ENCODE assay signal across 12 cellular contexts in the genomic region with DNA sequence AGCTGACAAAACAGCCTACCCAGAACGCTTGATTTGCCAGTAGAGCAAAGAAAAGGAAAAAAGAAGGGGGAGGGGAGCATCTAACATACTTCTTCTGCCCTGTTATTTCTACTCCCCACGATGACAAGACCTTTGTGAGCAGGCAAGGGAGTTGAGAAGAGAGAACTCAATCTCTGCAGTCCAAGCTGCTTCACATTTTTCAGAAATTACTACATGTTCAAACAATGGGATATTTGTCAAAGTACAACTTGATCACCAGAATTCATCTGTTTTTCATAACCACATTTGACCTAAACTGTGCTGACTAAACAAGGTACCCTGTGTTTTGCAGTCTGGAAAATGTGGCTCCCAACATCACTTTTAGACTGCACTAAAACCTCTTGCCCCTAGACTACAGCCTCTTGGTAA.
DNase-seq lines count a peak whose midpoint lies in the region; ATAC-seq and TF ChIP-seq lines count a peak whose summit lies in the region.
"Had no signal": no experiment of that assay in that cellular context is flagged by ENCODE, and none has a peak within 500 bp of the region (broad histone marks: within the 10 kb centered on the region; RNA-seq: fewer than 3 reads in every experiment).

No MANE protein-coding gene starts in this region.

- no peaks in the 10 kb centered on the region for H4K20me1 ChIP-seq in osteoblast (ENCODE audit: insufficient read depth, low read length)

- no peak overlapping the region for H2AFZ ChIP-seq in osteoblast (ENCODE audit: low read length)

- H3K27me3 ChIP-seq in endodermal cell (ENCODE audit: control insufficient read depth, insufficient read depth, low read length, poor library complexity, severe bottlenecking) (no peaks in the 10 kb centered on the region), osteoblast (ENCODE audit: insufficient read depth, low read length) (no peaks in the 10 kb centered on the region), body of pancreas (no peaks in the 10 kb centered on the region)

- peaks cover 20% of the 10 kb centered on the region for H3K9me3 ChIP-seq in endodermal cell (ENCODE audit: control insufficient read depth, low read length)
- H3K9me3 ChIP-seq in osteoblast (ENCODE audit: low read depth, low read length): no peaks in the 10 kb centered on the region
- H3K9me3 ChIP-seq in body of pancreas: no peaks in the 10 kb centered on the region
- H3K9me3 ChIP-seq: HAP-1 had no signal

- WGBS in endodermal cell (ENCODE audit: insufficient coverage in 1 of 2, insufficient read length in 1 of 2), 2 experiments: 33 to 39% methylated on average over 1 to 2 of the region's 2 CpGs
- 45 to 47% methylated on average over 2 of the region's 2 CpGs for WGBS in body of pancreas, 2 donors

- peaks cover 18% of the 10 kb centered on the region for H3K36me3 ChIP-seq in endodermal cell (ENCODE audit: control insufficient read depth, insufficient read depth, low read length)
- no peaks in the 10 kb centered on the region for H3K36me3 ChIP-seq in osteoblast (ENCODE audit: insufficient read depth, low read length)
- no peaks in the 10 kb centered on the region for H3K36me3 ChIP-seq in body of pancreas (replicated peaks in 1 of 2; ENCODE audit: insufficient read depth in 1 of 2, low read depth in 2 of 2)
- H3K36me3 ChIP-seq: HAP-1 had no signal

- H3K9me3 Mint-ChIP-seq in endodermal cell (peaks cover 9% of the 10 kb centered on the region), endothelial cell (ENCODE audit: unreplicated experiment) (no peaks in the 10 kb centered on the region)

- H3K4me3 ChIP-seq in endodermal cell (ENCODE audit: low read length): no peak overlapping the region
- no peak overlapping the region for H3K4me3 ChIP-seq in osteoblast (ENCODE audit: insufficient read depth, low read length)
- no peak overlapping the region for H3K4me3 ChIP-seq in body of pancreas
- no peak overlapping the region for H3K4me3 ChIP-seq in coronary artery
- H3K4me3 ChIP-seq: HAP-1 had no signal

- peak overlapping the region; percentile 69 for H3K27ac ChIP-seq in endodermal cell (ENCODE audit: low read depth, low read length)
- no peak overlapping the region for H3K27ac ChIP-seq in osteoblast (ENCODE audit: low read depth, low read length)
- no peak overlapping the region for H3K27ac ChIP-seq in body of pancreas
- H3K27ac ChIP-seq in coronary artery: no peak overlapping the region

- H3K4me1 ChIP-seq in endodermal cell (ENCODE audit: control insufficient read depth, insufficient read depth, low read length) (no peaks in the 10 kb centered on the region), osteoblast (ENCODE audit: insufficient read depth, low read length) (peaks cover 3% of the 10 kb centered on the region), body of pancreas (no peaks in the 10 kb centered on the region)
- H3K4me1 ChIP-seq: HAP-1 had no signal

- peak; percentile 17 for DNase-seq in Daoy (ENCODE audit: low read depth)
- peak; percentile 71 for DNase-seq in M059J (ENCODE audit: low read depth)
- no peak for DNase-seq in endodermal cell
- DNase-seq in osteoblast (ENCODE audit: insufficient read length, low spot score, missing footprints): peak; percentile 13
- no peak for DNase-seq in body of pancreas
- DNase-seq in endothelial cell (ENCODE audit: low spot score): no peak
- no peak for DNase-seq in coronary artery (ENCODE audit: low spot score)
- DNase-seq: activated B cell treated with CpG ODN at 0.5 μM for 24 hours, NCI-H748 treated with DMSO at 0.1 percent for 48 hours, SHP77 treated with DMSO at 0.1 percent for 48 hours had no signal

- no peak overlapping the region for H3K9ac ChIP-seq in endodermal cell (ENCODE audit: extremely low read depth, low read length, poor library complexity, severe bottlenecking)

- H3K36me3 Mint-ChIP-seq in endodermal cell (ENCODE audit: low read depth): peaks cover 14% of the 10 kb centered on the region
- H3K36me3 Mint-ChIP-seq in endothelial cell (ENCODE audit: low read depth, unreplicated experiment): peaks cover 7% of the 10 kb centered on the region

- H3K4me3 Mint-ChIP-seq in endodermal cell (no peak overlapping the region), endothelial cell (ENCODE audit: unreplicated experiment) (no peak overlapping the region)
- H3K4me3 Mint-ChIP-seq: activated B cell treated with CpG ODN at 0.5 μM for 24 hours had no signal

- no peaks in the 10 kb centered on the region for H3K79me2 ChIP-seq in osteoblast (ENCODE audit: insufficient read depth, low read length)

- TF ChIP-seq CTCF in endodermal cell (conservative IDR thresholded peaks at IDR 0.05) (no peak), osteoblast (IDR thresholded peaks at IDR 0.05; ENCODE audit: extremely low read depth, low read depth, low read length) (no peak), body of pancreas (IDR thresholded peaks at IDR 0.05) (no peak), endothelial cell (IDR thresholded peaks at IDR 0.05; ENCODE audit: unreplicated experiment) (no peak), coronary artery (IDR thresholded peaks at IDR 0.05) (no peak)

- peak overlapping the region; percentile 28 for H3K27ac Mint-ChIP-seq in endodermal cell
- no peak overlapping the region for H3K27ac Mint-ChIP-seq in endothelial cell (ENCODE audit: unreplicated experiment)
- H3K27ac Mint-ChIP-seq: activated B cell treated with CpG ODN at 0.5 μM for 24 hours had no signal

- H3K4me2 ChIP-seq in osteoblast (ENCODE audit: insufficient read depth, low read length): no peak overlapping the region

- no peak for TF ChIP-seq POLR2A in body of pancreas (IDR thresholded peaks at IDR 0.05)

- no peaks in the 10 kb centered on the region for H3K27me3 Mint-ChIP-seq in endodermal cell (ENCODE audit: insufficient read depth)
- H3K27me3 Mint-ChIP-seq in endothelial cell (ENCODE audit: unreplicated experiment): peaks cover 2% of the 10 kb centered on the region
- H3K27me3 Mint-ChIP-seq: activated B cell treated with CpG ODN at 0.5 μM for 24 hours had no signal

- H3K4me1 Mint-ChIP-seq in endodermal cell (peaks cover 21% of the 10 kb centered on the region), endothelial cell (ENCODE audit: unreplicated experiment) (peaks cover 27% of the 10 kb centered on the region)
- H3K4me1 Mint-ChIP-seq: activated B cell treated with CpG ODN at 0.5 μM for 24 hours had no signal

- ATAC-seq in body of pancreas (no peak), GM21825 (IDR thresholded peaks at IDR 0.05; ENCODE audit: unreplicated experiment) (no peak)

- intact Hi-C loops in body of pancreas (cut with DNase I): no loop called here

Comparison
In these comparisons a context has a peak if more than half of its experiments do, and no peak if none do; other contexts are left out.
1. DNase-seq: peak in Daoy (single experiment), M059J (single experiment) and osteoblast (single experiment); none in endodermal cell (single experiment), body of pancreas (0 of 4), endothelial cell (single experiment) and coronary artery (single experiment).